In the genomic region with DNA sequence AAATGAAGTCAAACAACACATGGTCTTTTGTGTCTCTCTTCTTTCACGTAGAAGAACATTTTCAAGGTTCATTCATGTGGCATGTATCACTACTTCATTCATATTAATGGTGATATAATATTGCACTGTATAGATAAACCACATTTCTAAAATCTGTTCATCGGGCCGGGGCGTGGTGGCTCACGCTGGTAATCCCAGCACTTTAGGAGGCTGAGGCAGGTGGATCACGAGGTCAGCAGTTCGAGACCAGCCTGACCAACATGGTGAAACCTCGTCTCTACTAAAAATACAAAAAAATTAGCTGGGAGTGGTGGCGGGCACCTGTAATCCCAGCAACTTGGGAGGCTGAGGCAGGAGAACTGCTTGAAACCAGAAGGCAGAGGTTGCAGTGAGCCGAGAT, we compare ENCODE assay signal across 14 cellular contexts. TPM values are rescaled to one million over a fixed set of nuclear protein-coding genes. Genes with fewer than 3 reads are reported as not detected.
"Had no signal": no experiment of that assay in that cellular context is flagged by ENCODE, and none has a peak within 500 bp of the region (broad histone marks: within the 10 kb centered on the region; RNA-seq: fewer than 3 reads in every experiment).

No MANE protein-coding gene starts in this region.

RNA-seq across cellular contexts. Expression of gene CA14, which starts 29.3 kb away (rescaled TPM):
- total RNA-seq: activated naive CD4-positive, alpha-beta T cell treated with anti-CD3 and anti-CD28 coated beads for 36 hours; activated naive CD4-positive, alpha-beta T cell treated with anti-CD3 and anti-CD28 coated beads, Interleukin-2, amount 50 U/mL, for 72 hours; activated naive CD8-positive, alpha-beta T cell treated with anti-CD3 and anti-CD28 coated beads for 36 hours; activated naive CD8-positive, alpha-beta T cell treated with anti-CD3 and anti-CD28 coated beads, Interleukin-2, amount 10 ng/mL, durations not matched to agents 7 days and 5 days; activated T-cell treated with anti-CD3 and anti-CD28 coated beads, Interleukin-2, amount 50 U/mL, for 4 hours; activated T-cell treated with anti-CD3 and anti-CD28 coated beads, Interleukin-2, amount 50 U/mL, for 72 hours; activated T-helper 1 cell treated with anti-CD3 and anti-CD28 coated beads, Interleukin-12 subunit alpha, Interleukin-12 subunit beta, Interleukin-2, Interleukin-4 antibody, amounts not matched to agents 30 ng/mL and 10 ng/mL and 1 ng/mL, durations not matched to agents 14 hours and 24 hours and 36 hours; activated T-helper 17 cell treated with anti-CD3 and anti-CD28 coated beads, Interleukin-2, amount 50 U/mL, for 72 hours; activated T-helper 2 cell treated with anti-CD3 and anti-CD28 coated beads, Interferon-gamma antibody, Interleukin-2, Interleukin-4, amounts not matched to agents 10 μg/mL and 5 μg/mL and 100 μg/mL, durations not matched to agents 14 hours and 24 hours and 36 hours; aorta; ascending aorta; body of pancreas; breast epithelium; bronchial epithelial cell had no signal
- polyA plus RNA-seq: aorta had no signal
